1 cellular context compared by ENCODE assay signal in genomic region chr16:31458835-31459721, GRCh38.
TF ChIP-seq lines count a peak whose summit lies in the region.

Gene ARMC5 (plus strand): TSS chr16:31459501. CDS start chr16:31459525, 24 bp downstream.

TF ChIP-seq in HepG2, 621 proteins besides CTCF, POLR2A, EP300 and RAD21 (continued from another document and continues in another):
- peak; percentile 83; the same call in 1 of the 2 replicates for TF ChIP-seq KLF15 (CRISPR knock-in tag; IDR thresholded peaks at IDR 0.05; ENCODE audit: borderline replicate concordance)
- 0 out of 2 replicates have a peak, but pooled peaks have one; percentile 56 for TF ChIP-seq NFKBIZ (CRISPR knock-in tag; IDR thresholded peaks at IDR 0.05)
- TF ChIP-seq GTF2F1 (IDR thresholded peaks at IDR 0.05; ENCODE audit: low read length), result no peak
- no peak for TF ChIP-seq ASH2L (IDR thresholded peaks at IDR 0.05; ENCODE audit: insufficient read length, low read depth, low read length)
- peak; percentile 89; the same call in 1 of the 2 replicates for TF ChIP-seq ZNF576 (CRISPR knock-in tag; IDR thresholded peaks at IDR 0.05)
- TF ChIP-seq RFX3 (CRISPR knock-in tag; IDR thresholded peaks at IDR 0.05), result peak; percentile 25; the same call in 1 of the 2 replicates
- TF ChIP-seq ZNF275 (CRISPR knock-in tag; IDR thresholded peaks at IDR 0.05; ENCODE audit: borderline replicate concordance), result peak; percentile 82
- no peak for TF ChIP-seq ZNF17 (CRISPR knock-in tag; IDR thresholded peaks at IDR 0.05)
- TF ChIP-seq ISL2 (CRISPR knock-in tag; IDR thresholded peaks at IDR 0.05), result peak; percentile 54
- TF ChIP-seq ZNF160 (CRISPR knock-in tag; IDR thresholded peaks at IDR 0.05), result peak; percentile 63
- TF ChIP-seq ZBTB46 (CRISPR knock-in tag; IDR thresholded peaks at IDR 0.05; ENCODE audit: borderline replicate concordance), result no peak; the same call in 1 of the 2 replicates
- TF ChIP-seq ELF3 (CRISPR knock-in tag; IDR thresholded peaks at IDR 0.05), result peak; percentile 94
- TF ChIP-seq ETV5 (CRISPR knock-in tag; IDR thresholded peaks at IDR 0.05; ENCODE audit: borderline replicate concordance), result peak; percentile 93
- peak; percentile 86; the same call in 1 of the 2 replicates for TF ChIP-seq ZSCAN20 (CRISPR knock-in tag; IDR thresholded peaks at IDR 0.05; ENCODE audit: borderline replicate concordance)
- no peak for TF ChIP-seq SIN3B (IDR thresholded peaks at IDR 0.05; ENCODE audit: low read length)
- TF ChIP-seq HCFC1 (IDR thresholded peaks at IDR 0.05; ENCODE audit: low read depth, low read length), result peak; percentile 89
- TF ChIP-seq PHB2 (IDR thresholded peaks at IDR 0.05; ENCODE audit: partially characterized antibody), result no peak
- no peak for TF ChIP-seq ZNF746 (CRISPR knock-in tag; IDR thresholded peaks at IDR 0.05)
- peak; percentile 94 for TF ChIP-seq DNMT1 (CRISPR knock-in tag; IDR thresholded peaks at IDR 0.05)
- TF ChIP-seq HNF1A (IDR thresholded peaks at IDR 0.05; ENCODE audit: low read depth), result no peak
- peak; percentile 74; the same call in 1 of the 2 replicates for TF ChIP-seq HNF1A (CRISPR knock-in tag; IDR thresholded peaks at IDR 0.05; ENCODE audit: borderline replicate concordance)
- TF ChIP-seq ZNF232 (CRISPR knock-in tag; IDR thresholded peaks at IDR 0.05; ENCODE audit: borderline replicate concordance), result peak; percentile 97
- no peak for TF ChIP-seq KDM6A (CRISPR knock-in tag; IDR thresholded peaks at IDR 0.05; ENCODE audit: low read depth)
- no peak for TF ChIP-seq SETDB1 (CRISPR knock-in tag; IDR thresholded peaks at IDR 0.05; ENCODE audit: borderline replicate concordance)
- peak; percentile 85; the same call in 1 of the 2 replicates for TF ChIP-seq ZNF335 (CRISPR knock-in tag; IDR thresholded peaks at IDR 0.05)
- peak; percentile 77 for TF ChIP-seq MXD3 (CRISPR knock-in tag; IDR thresholded peaks at IDR 0.05)
- TF ChIP-seq ZBED4 (CRISPR knock-in tag; IDR thresholded peaks at IDR 0.05; ENCODE audit: borderline replicate concordance), result peak; percentile 67; the same call in 1 of the 2 replicates
- peak in 1 of 2 experiments; percentile 56; a peak in 1 of 4 replicates for TF ChIP-seq REST (IDR thresholded peaks at IDR 0.05; ENCODE audit: borderline replicate concordance in 1 of 2, low read depth in 1 of 2, low read length in 2 of 2)
- 0 out of 2 replicates have a peak, but pooled peaks have one; percentile 82 for TF ChIP-seq ZNF350 (CRISPR knock-in tag; IDR thresholded peaks at IDR 0.05; ENCODE audit: borderline replicate concordance, low read depth)
- no peak; the same call in 1 of the 2 replicates for TF ChIP-seq ZNF513 (CRISPR knock-in tag; conservative IDR thresholded peaks at IDR 0.05)
- TF ChIP-seq ATF7-NPFF (CRISPR knock-in tag; IDR thresholded peaks at IDR 0.05; ENCODE audit: low read depth), result peak; percentile 9
- TF ChIP-seq ZNF30 (CRISPR knock-in tag; IDR thresholded peaks at IDR 0.05), result peak; percentile 87; the same call in 1 of the 2 replicates
- TF ChIP-seq NAIF1 (CRISPR knock-in tag; IDR thresholded peaks at IDR 0.05; ENCODE audit: borderline replicate concordance), result peak; percentile 38
- peak; percentile 93; the same call in 1 of the 2 replicates for TF ChIP-seq ZNF430 (CRISPR knock-in tag; IDR thresholded peaks at IDR 0.05)
- TF ChIP-seq ZNF280D (CRISPR knock-in tag; IDR thresholded peaks at IDR 0.05), result peak; percentile 85; the same call in 1 of the 2 replicates
- no peak for TF ChIP-seq RORA (CRISPR knock-in tag; IDR thresholded peaks at IDR 0.05)
- peak; percentile 86 for TF ChIP-seq PHF8 (CRISPR knock-in tag; IDR thresholded peaks at IDR 0.05)
- TF ChIP-seq REPIN1 (CRISPR knock-in tag; IDR thresholded peaks at IDR 0.05; ENCODE audit: borderline replicate concordance, low read depth), result peak; percentile 87
- no peak for TF ChIP-seq SMC3 (IDR thresholded peaks at IDR 0.05; ENCODE audit: low read length)
- peak; percentile 94 for TF ChIP-seq ZNF552 (CRISPR knock-in tag; IDR thresholded peaks at IDR 0.05; ENCODE audit: borderline replicate concordance)
- TF ChIP-seq ZNF674 (CRISPR knock-in tag; IDR thresholded peaks at IDR 0.05; ENCODE audit: low read depth), result no peak; the same call in 1 of the 2 replicates
